In the genomic region with DNA sequence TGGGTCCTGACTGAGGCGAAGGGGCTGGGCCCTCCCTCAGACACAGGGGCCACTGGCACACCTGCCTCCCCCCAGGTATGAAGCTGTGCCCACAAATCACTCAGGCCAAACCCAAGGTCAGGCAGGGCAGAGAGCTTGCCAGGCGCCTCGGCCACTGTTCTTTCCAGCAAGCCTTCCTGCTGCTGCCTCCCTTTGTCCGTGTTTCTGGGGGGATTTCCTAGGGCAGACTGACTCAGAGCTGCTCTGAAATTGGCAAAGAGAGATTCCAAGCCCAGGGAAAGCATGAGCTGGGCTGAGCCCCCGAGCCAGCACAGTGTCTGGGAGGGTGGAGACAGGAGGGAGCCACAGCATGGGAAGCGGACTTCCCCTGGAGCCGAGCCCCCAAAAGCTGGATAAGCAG, we compare ENCODE assay signal across 9 cellular contexts.
DNase-seq lines count a peak whose midpoint lies in the region; ATAC-seq lines count a peak whose summit lies in the region.
"Had no signal": no experiment of that assay in that cellular context is flagged by ENCODE, and none has a peak within 500 bp of the region (broad histone marks: within the 10 kb centered on the region; RNA-seq: fewer than 3 reads in every experiment).

No MANE protein-coding gene starts in this region.

- no peak overlapping the region for H3K4me3 ChIP-seq in skin epidermis

- H3K4me1 Mint-ChIP-seq in stimulated activated memory B cell treated with anti-CD40 and anti-IgM and Interleukin-4, amounts not matched to agents 10 μg/mL and 1 μg/mL and 100 μg/mL, for 72 hours, result no peaks in the 10 kb centered on the region

- H3K27me3 Mint-ChIP-seq in stimulated activated memory B cell treated with anti-CD40 and anti-IgM and Interleukin-4, amounts not matched to agents 10 μg/mL and 1 μg/mL and 100 μg/mL, for 72 hours, result no peaks in the 10 kb centered on the region

- H3K9me3 Mint-ChIP-seq in stimulated activated memory B cell treated with anti-CD40 and anti-IgM and Interleukin-4, amounts not matched to agents 10 μg/mL and 1 μg/mL and 100 μg/mL, for 72 hours, result no peaks in the 10 kb centered on the region

- no peak for ATAC-seq in HG02623 (IDR thresholded peaks at IDR 0.05; ENCODE audit: unreplicated experiment)
- no peak for ATAC-seq in stimulated activated memory B cell treated with anti-CD40 and anti-IgM and Interleukin-4, amounts not matched to agents 10 μg/mL and 1 μg/mL and 100 μg/mL, for 72 hours

- no peak overlapping the region for H3K4me3 Mint-ChIP-seq in stimulated activated memory B cell treated with anti-CD40 and anti-IgM and Interleukin-4, amounts not matched to agents 10 μg/mL and 1 μg/mL and 100 μg/mL, for 72 hours

- H3K27ac Mint-ChIP-seq in stimulated activated memory B cell treated with anti-CD40 and anti-IgM and Interleukin-4, amounts not matched to agents 10 μg/mL and 1 μg/mL and 100 μg/mL, for 72 hours, result no peak overlapping the region

- peak; percentile 35 for DNase-seq in HCEC 1CT
- peak; percentile 44 for DNase-seq in cerebellar cortex (ENCODE audit: low spot score)
- peak; percentile 87 for DNase-seq in kidney tubule cell (ENCODE audit: low spot score)
- no peak for DNase-seq in NCI-H2107 treated with DMSO at 0.1 percent for 48 hours (lab: John Stamatoyannopoulos, UW; ENCODE audit: unreplicated experiment)
- DNase-seq in HPDE6-E6E7 (ENCODE audit: extremely low spot score), result no peak
- DNase-seq: NCI-H1417 treated with DMSO at 0.1 percent for 48 hours had no signal

- peak overlapping the region in 20 of 21 experiments; percentile 66 to 99 (median 94) for H3K27ac ChIP-seq in skin epidermis

- peaks cover 11% of the 10 kb centered on the region for H3K36me3 Mint-ChIP-seq in stimulated activated memory B cell treated with anti-CD40 and anti-IgM and Interleukin-4, amounts not matched to agents 10 μg/mL and 1 μg/mL and 100 μg/mL, for 72 hours

Comparison
In these comparisons a context has a peak if more than half of its experiments do, and no peak if none do; other contexts are left out.
1. DNase-seq: peak in HCEC 1CT (single experiment), cerebellar cortex (single experiment) and kidney tubule cell (single experiment); none in NCI-H2107 treated with DMSO at 0.1 percent for 48 hours (single experiment) and HPDE6-E6E7 (single experiment).